31 cellular contexts compared by ENCODE assay signal in the genomic region with DNA sequence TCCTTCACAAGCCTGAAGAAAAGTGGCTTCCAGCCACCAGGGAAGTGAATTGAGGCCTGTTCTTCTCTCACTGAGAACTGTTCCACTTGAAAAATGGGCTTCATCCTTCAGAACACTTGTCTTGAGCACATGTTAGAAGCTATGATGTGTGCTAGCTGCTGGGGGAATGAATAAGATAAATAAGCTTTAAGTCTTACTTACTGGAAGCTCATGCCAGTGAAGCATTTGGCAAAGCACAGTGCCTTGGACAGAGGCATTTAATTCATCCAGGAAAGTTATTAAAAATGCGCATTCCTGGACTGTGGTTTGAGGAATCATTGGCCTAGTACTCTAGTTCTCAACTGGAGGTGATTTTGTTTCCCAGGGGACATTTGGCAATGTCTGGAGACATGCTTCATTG.
A peak's percentile ranks its signal among the peaks of the same experiment; 100 is the strongest.
DNase-seq lines count a peak whose midpoint lies in the region; ATAC-seq lines count a peak whose summit lies in the region.
"Had no signal": no experiment of that assay in that cellular context is flagged by ENCODE, and none has a peak within 500 bp of the region (broad histone marks: within the 10 kb centered on the region; RNA-seq: fewer than 3 reads in every experiment).

No MANE protein-coding gene starts in this region.

- H3K4me1 Mint-ChIP-seq in activated T-helper 17 cell treated with anti-CD3 and anti-CD28 coated beads, Interleukin-2, amount 50 U/mL, for 72 hours, result no peaks in the 10 kb centered on the region
- H3K4me1 Mint-ChIP-seq: activated naive CD4-positive, alpha-beta T cell treated with anti-CD3 and anti-CD28 coated beads, Interleukin-2, amount 50 U/mL, for 24 hours; central memory CD8-positive, alpha-beta T cell; immature natural killer cell; memory B cell; stimulated activated naive CD8-positive, alpha-beta T cell treated with anti-CD3 and anti-CD28 coated beads, Interleukin-15, amount 100 ng/mL, for 72 hours had no signal

- H3K36me3 Mint-ChIP-seq in activated T-helper 17 cell treated with anti-CD3 and anti-CD28 coated beads, Interleukin-2, amount 50 U/mL, for 72 hours (ENCODE audit: low read depth), result no peaks in the 10 kb centered on the region
- H3K36me3 Mint-ChIP-seq: activated naive CD4-positive, alpha-beta T cell treated with anti-CD3 and anti-CD28 coated beads, Interleukin-2, amount 50 U/mL, for 24 hours; immature natural killer cell; memory B cell had no signal

- ATAC-seq in GM19351 (IDR thresholded peaks at IDR 0.05; ENCODE audit: unreplicated experiment), result no peak
- no peak for ATAC-seq in activated T-helper 17 cell treated with anti-CD3 and anti-CD28 coated beads, Interleukin-2, amount 50 U/mL, for 72 hours (replicated peaks)
- ATAC-seq in HG02938 (IDR thresholded peaks at IDR 0.05; ENCODE audit: unreplicated experiment), result no peak
- ATAC-seq: activated CD8-positive, alpha-beta T cell treated with anti-CD3 and anti-CD28 coated beads, Interleukin-2, amount 10 ng/mL, durations not matched to agents 7 days and 5 days; GM12878; HepG2; right cardiac atrium; stimulated activated naive CD8-positive, alpha-beta T cell treated with anti-CD3 and anti-CD28 coated beads, Interleukin-15, amount 100 ng/mL, for 72 hours had no signal

- no peak overlapping the region for H3K27ac Mint-ChIP-seq in activated T-helper 17 cell treated with anti-CD3 and anti-CD28 coated beads, Interleukin-2, amount 50 U/mL, for 72 hours
- H3K27ac Mint-ChIP-seq: activated CD8-positive, alpha-beta T cell treated with anti-CD3 and anti-CD28 coated beads, Interleukin-2, amount 10 ng/mL, durations not matched to agents 7 days and 5 days; activated naive CD4-positive, alpha-beta T cell treated with anti-CD3 and anti-CD28 coated beads, Interleukin-2, amount 50 U/mL, for 24 hours; dendritic cell treated with granulocyte-macrophage colony-stimulating factor and Interleukin-4, amounts not matched to agents 40 ng/mL and 50 ng/mL, for 4 days; H9; immature natural killer cell; memory B cell had no signal

- no peak overlapping the region for H3K4me3 Mint-ChIP-seq in activated T-helper 17 cell treated with anti-CD3 and anti-CD28 coated beads, Interleukin-2, amount 50 U/mL, for 72 hours
- H3K4me3 Mint-ChIP-seq: activated CD8-positive, alpha-beta T cell treated with anti-CD3 and anti-CD28 coated beads, Interleukin-2, amount 10 ng/mL, durations not matched to agents 7 days and 5 days; activated naive CD4-positive, alpha-beta T cell treated with anti-CD3 and anti-CD28 coated beads, Interleukin-2, amount 50 U/mL, for 24 hours; central memory CD8-positive, alpha-beta T cell; dendritic cell treated with granulocyte-macrophage colony-stimulating factor and Interleukin-4, amounts not matched to agents 40 ng/mL and 50 ng/mL, for 4 days; H9; immature natural killer cell; memory B cell; stimulated activated naive CD8-positive, alpha-beta T cell treated with anti-CD3 and anti-CD28 coated beads, Interleukin-15, amount 100 ng/mL, for 72 hours had no signal

- DNase-seq in A172 (ENCODE audit: low spot score), result peak; percentile 19
- DNase-seq in GM04503 (ENCODE audit: low read depth), result peak; percentile 51
- DNase-seq in amniotic epithelial cell (ENCODE audit: low read depth), result peak; percentile 30
- peak; percentile 45 for DNase-seq in kidney tubule cell (ENCODE audit: low spot score)
- no peak for DNase-seq in effector CD8-positive, alpha-beta T cell (lab: John Stamatoyannopoulos, UW)
- DNase-seq: activated CD4-positive, alpha-beta T cell treated with anti-CD3 and anti-CD28 coated beads for 4 hours; activated CD8-positive, alpha-beta T cell treated with anti-CD3 and anti-CD28 coated beads, Interleukin-2, amount 10 ng/mL, durations not matched to agents 7 days and 5 days; DMS 273 treated with DMSO at 0.1 percent for 48 hours; EL; esophagus squamous epithelium; H9; immature natural killer cell; Karpas-422; MV-4-11; NCI-H1436 treated with DMSO at 0.1 percent for 48 hours; NCI-H2107; right cardiac atrium; SIG-M5; stimulated activated CD8-positive, alpha-beta memory T cell treated with anti-CD3 and anti-CD28 coated beads, Interleukin-4, amount 100 ng/mL, for 48 hours; stimulated activated naive CD8-positive, alpha-beta T cell treated with anti-CD3 and anti-CD28 coated beads, Interleukin-15, amount 100 ng/mL, for 72 hours; SW 1271; T-helper 9 cell had no signal

- H3K27me3 Mint-ChIP-seq in activated T-helper 17 cell treated with anti-CD3 and anti-CD28 coated beads, Interleukin-2, amount 50 U/mL, for 72 hours, result no peaks in the 10 kb centered on the region
- H3K27me3 Mint-ChIP-seq: central memory CD8-positive, alpha-beta T cell; dendritic cell treated with granulocyte-macrophage colony-stimulating factor and Interleukin-4, amounts not matched to agents 40 ng/mL and 50 ng/mL, for 4 days; stimulated activated naive CD8-positive, alpha-beta T cell treated with anti-CD3 and anti-CD28 coated beads, Interleukin-15, amount 100 ng/mL, for 72 hours had no signal

- no peaks in the 10 kb centered on the region for H3K9me3 Mint-ChIP-seq in activated T-helper 17 cell treated with anti-CD3 and anti-CD28 coated beads, Interleukin-2, amount 50 U/mL, for 72 hours
- H3K9me3 Mint-ChIP-seq: activated naive CD4-positive, alpha-beta T cell treated with anti-CD3 and anti-CD28 coated beads, Interleukin-2, amount 50 U/mL, for 24 hours; H9; memory B cell; stimulated activated naive CD8-positive, alpha-beta T cell treated with anti-CD3 and anti-CD28 coated beads, Interleukin-15, amount 100 ng/mL, for 72 hours had no signal
